25 cellular contexts compared by ENCODE assay signal in the genomic region with DNA sequence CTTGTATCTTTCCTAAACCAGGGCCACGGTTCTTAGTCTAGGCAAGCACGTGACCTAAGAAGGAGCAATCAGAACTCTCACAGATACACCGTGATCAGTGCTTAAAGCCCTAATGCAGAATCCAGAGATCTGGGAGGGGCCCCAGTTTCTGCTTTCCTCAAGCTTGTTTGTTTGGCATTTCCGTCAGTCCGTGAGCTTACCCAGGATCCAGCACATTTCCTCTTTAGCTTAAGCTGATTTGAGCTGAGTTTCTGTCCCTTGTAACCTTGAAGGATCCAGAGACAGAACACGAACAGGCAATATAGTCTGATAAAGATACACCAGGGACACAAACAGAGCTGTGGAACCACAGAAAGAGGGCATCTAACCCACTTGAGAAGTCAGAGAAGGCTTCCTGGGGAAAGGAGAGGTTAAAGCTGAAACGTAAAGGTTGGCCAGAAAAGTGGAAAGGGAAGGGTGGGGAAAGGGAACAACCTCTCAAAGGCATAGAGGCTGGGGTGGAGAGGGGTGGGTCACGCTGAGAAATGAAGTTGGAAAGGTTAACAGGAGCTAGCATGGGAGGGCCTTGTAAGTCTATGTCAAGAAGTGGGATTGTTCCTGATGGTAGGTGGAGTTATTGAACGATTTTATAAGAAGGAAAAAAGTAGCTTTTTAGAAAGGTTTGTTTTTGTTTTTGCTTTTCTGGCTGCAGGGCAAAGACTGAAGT. TPM values are rescaled to one million over a fixed set of nuclear protein-coding genes. Genes with fewer than 3 reads are reported as not detected.
DNase-seq lines count a peak whose midpoint lies in the region; ATAC-seq and TF ChIP-seq lines count a peak whose summit lies in the region.
"Had no signal": no experiment of that assay in that cellular context is flagged by ENCODE, and none has a peak within 500 bp of the region (broad histone marks: within the 10 kb centered on the region; RNA-seq: fewer than 3 reads in every experiment).

No MANE protein-coding gene starts in this region.

- peak overlapping the region; percentile 11 for H2BK12ac ChIP-seq in trophoblast cell (ENCODE audit: low read length)

- no peak overlapping the region for H3K4ac ChIP-seq in trophoblast cell (ENCODE audit: low read depth, low read length)

- CTCF ChIA-PET in HEK293T (lab: Yijun Ruan, JAX): no interaction called here

- H3K18ac ChIP-seq in trophoblast cell (ENCODE audit: low read length): no peak overlapping the region

- H3K27ac ChIP-seq in BLaER1: no peak overlapping the region
- peak overlapping the region; percentile 29 for H3K27ac ChIP-seq in trophoblast cell (ENCODE audit: low read depth, low read length)
- H3K27ac ChIP-seq: colonic mucosa, ovary, upper lobe of right lung had no signal

- H3K27me3 ChIP-seq in BLaER1: no peaks in the 10 kb centered on the region
- H3K27me3 ChIP-seq in trophoblast cell (ENCODE audit: insufficient read depth, low read length): no peaks in the 10 kb centered on the region
- H3K27me3 ChIP-seq: BE2C, colonic mucosa, esophagus squamous epithelium, ovary, upper lobe of right lung had no signal

- H4K12ac ChIP-seq in trophoblast cell (ENCODE audit: low read depth, low read length): no peak overlapping the region

- H3K9ac ChIP-seq in BLaER1 (no peak overlapping the region), trophoblast cell (ENCODE audit: low read length) (no peak overlapping the region)

- H4K8ac ChIP-seq in trophoblast cell (ENCODE audit: low read depth, low read length): no peak overlapping the region

- H3K9me3 ChIP-seq in BLaER1 (no peaks in the 10 kb centered on the region), trophoblast cell (ENCODE audit: insufficient read depth, low read depth, low read length) (no peaks in the 10 kb centered on the region)
- H3K9me3 ChIP-seq: BE2C, colonic mucosa, esophagus squamous epithelium, ovary, upper lobe of right lung had no signal

- H3K36me3 ChIP-seq in BLaER1: no peaks in the 10 kb centered on the region
- no peaks in the 10 kb centered on the region for H3K36me3 ChIP-seq in trophoblast cell (ENCODE audit: control insufficient read depth in 1 of 2, insufficient read depth in 2 of 2, low read length in 2 of 2)
- H3K36me3 ChIP-seq: BE2C, colonic mucosa, esophagus squamous epithelium, ovary, upper lobe of right lung had no signal

- no peaks in the 10 kb centered on the region for H3K4me1 Mint-ChIP-seq in T-helper 2 cell treated with Interferon-gamma antibody and Interleukin-4, amounts not matched to agents 5 μg/mL and 100 μg/mL, for 36 hours (ENCODE audit: low read depth)

- H3K23ac ChIP-seq in trophoblast cell (ENCODE audit: low read length): no peak overlapping the region

- POLR2A ChIA-PET in HEK293T (lab: Yijun Ruan, JAX): no interaction called here

- no peak overlapping the region for H2BK5ac ChIP-seq in trophoblast cell (ENCODE audit: low read depth, low read length, poor library complexity)

- DNase-seq in amniotic epithelial cell (ENCODE audit: low read depth): peak; percentile 4
- peak; percentile 48 for DNase-seq in iris pigment epithelial cell (ENCODE audit: low read depth)
- DNase-seq in trophoblast cell: no peak
- DNase-seq in HEK293T (ENCODE audit: extremely low spot score): no peak
- no peak for DNase-seq in SHP77 (lab: John Stamatoyannopoulos, UW)
- DNase-seq in T-helper 2 cell treated with Interferon-gamma antibody and Interleukin-4, amounts not matched to agents 5 μg/mL and 100 μg/mL, for 36 hours (ENCODE audit: low spot score): no peak
- DNase-seq: activated T-cell treated with anti-CD3 and anti-CD28 coated beads, Interleukin-2, amount 50 U/mL, for 24 hours; BE2C; colonic mucosa; effector memory CD8-positive, alpha-beta T cell; esophagus squamous epithelium; GOT3; Kasumi-1; kidney glomerular epithelial cell; NCI-H1048; NCI-H1694 treated with DMSO at 0.1 percent for 48 hours; NCI-H2171 treated with DMSO at 0.1 percent for 48 hours; NCI-H524 treated with DMSO at 0.1 percent for 48 hours; ovary; T-helper 1 cell; upper lobe of right lung had no signal

- H3K79me1 ChIP-seq in trophoblast cell (ENCODE audit: low read length): peaks cover 5% of the 10 kb centered on the region

- H3K36me3 Mint-ChIP-seq in T-helper 2 cell treated with Interferon-gamma antibody and Interleukin-4, amounts not matched to agents 5 μg/mL and 100 μg/mL, for 36 hours (ENCODE audit: low read depth): no peaks in the 10 kb centered on the region
- H3K36me3 Mint-ChIP-seq: brain had no signal

- 100% methylated on average over 1 of the region's 9 CpGs for WGBS in trophoblast cell (ENCODE audit: extremely low coverage, insufficient coverage, insufficient read length)

- H3K14ac ChIP-seq in trophoblast cell (ENCODE audit: low read length): no peak overlapping the region

- 0 out of 2 replicates have a peak overlapping the region, but pooled peaks have one; percentile 4 for H3K4me2 ChIP-seq in BLaER1
- H3K4me2 ChIP-seq in trophoblast cell (ENCODE audit: low read length): no peak overlapping the region

- H3K9me3 Mint-ChIP-seq in T-helper 2 cell treated with Interferon-gamma antibody and Interleukin-4, amounts not matched to agents 5 μg/mL and 100 μg/mL, for 36 hours: no peaks in the 10 kb centered on the region
- H3K9me3 Mint-ChIP-seq: activated T-cell treated with anti-CD3 and anti-CD28 coated beads, Interleukin-2, amount 50 U/mL, for 24 hours had no signal

- H2BK120ac ChIP-seq in trophoblast cell (ENCODE audit: insufficient read depth, low read length, poor library complexity): peak overlapping the region; percentile 20

- H3K4me3 ChIP-seq in BLaER1: no peak overlapping the region
- H3K4me3 ChIP-seq in trophoblast cell (ENCODE audit: low read depth, low read length): no peak overlapping the region
- H3K4me3 ChIP-seq: colonic mucosa, esophagus squamous epithelium, ovary, upper lobe of right lung had no signal

- no peak overlapping the region for H2AFZ ChIP-seq in trophoblast cell (ENCODE audit: insufficient read depth, low read length, poor library complexity)

- H4K91ac ChIP-seq in trophoblast cell (ENCODE audit: low read depth, low read length): peak overlapping the region; percentile 45

- no peaks in the 10 kb centered on the region for H4K20me1 ChIP-seq in BLaER1

- H3K27me3 Mint-ChIP-seq in T-helper 2 cell treated with Interferon-gamma antibody and Interleukin-4, amounts not matched to agents 5 μg/mL and 100 μg/mL, for 36 hours (ENCODE audit: low read depth): no peaks in the 10 kb centered on the region
- H3K27me3 Mint-ChIP-seq: activated T-cell treated with anti-CD3 and anti-CD28 coated beads, Interleukin-2, amount 50 U/mL, for 24 hours had no signal

- no peak overlapping the region for H3K27ac Mint-ChIP-seq in T-helper 2 cell treated with Interferon-gamma antibody and Interleukin-4, amounts not matched to agents 5 μg/mL and 100 μg/mL, for 36 hours
- H3K27ac Mint-ChIP-seq: activated T-cell treated with anti-CD3 and anti-CD28 coated beads, Interleukin-2, amount 50 U/mL, for 24 hours; effector memory CD8-positive, alpha-beta T cell had no signal

- ATAC-seq in HG03045 (IDR thresholded peaks at IDR 0.05; ENCODE audit: unreplicated experiment): no peak
- ATAC-seq: effector memory CD8-positive, alpha-beta T cell; Panc1; upper lobe of right lung had no signal

- peaks cover 9% of the 10 kb centered on the region for H3K4me1 ChIP-seq in BLaER1
- peaks cover 0 to 3% of the 10 kb centered on the region in 2 experiments for H3K4me1 ChIP-seq in trophoblast cell (ENCODE audit: control insufficient read depth in 1 of 2, insufficient read depth in 2 of 2, low read length in 2 of 2)
- H3K4me1 ChIP-seq: BE2C, colonic mucosa, upper lobe of right lung had no signal

- H3K79me2 ChIP-seq in trophoblast cell (ENCODE audit: control insufficient read depth, insufficient read depth, low read length, poor library complexity): no peaks in the 10 kb centered on the region

- H2AK5ac ChIP-seq in trophoblast cell (ENCODE audit: low read length): no peak overlapping the region

- no peak overlapping the region for H3K4me3 Mint-ChIP-seq in T-helper 2 cell treated with Interferon-gamma antibody and Interleukin-4, amounts not matched to agents 5 μg/mL and 100 μg/mL, for 36 hours
- H3K4me3 Mint-ChIP-seq: activated T-cell treated with anti-CD3 and anti-CD28 coated beads, Interleukin-2, amount 50 U/mL, for 24 hours; brain; effector memory CD8-positive, alpha-beta T cell had no signal

TF ChIP-seq in HEK293T, 16 proteins besides CTCF, POLR2A, EP300 and RAD21:
- TF ChIP-seq FOXM1 (IDR thresholded peaks at IDR 0.05; ENCODE audit: borderline replicate concordance) (no peak), LEF1 (IDR thresholded peaks at IDR 0.05; ENCODE audit: borderline replicate concordance) (no peak), FOXA1 (IDR thresholded peaks at IDR 0.05) (no peak), L3MBTL2 (conservative IDR thresholded peaks at IDR 0.05) (no peak), BHLHE40 (IDR thresholded peaks at IDR 0.05; ENCODE audit: borderline replicate concordance) (no peak), SP1 (IDR thresholded peaks at IDR 0.05) (no peak)

RNA-seq across cellular contexts. Expression of gene RARB, which starts 42.1 kb away (rescaled TPM):
- 7.2 and 7.4 TPM in 2 replicates for polyA plus RNA-seq in trophoblast cell (2013)

Comparison
In these comparisons a context has a peak if more than half of its experiments do, and no peak if none do; other contexts are left out.
1. DNase-seq: peak in amniotic epithelial cell (single experiment) and iris pigment epithelial cell (single experiment); none in trophoblast cell (0 of 2), HEK293T (single experiment), SHP77 (0 of 2) and T-helper 2 cell treated with Interferon-gamma antibody and Interleukin-4, amounts not matched to agents 5 μg/mL and 100 μg/mL, for 36 hours (single experiment).